21 cellular contexts compared by ENCODE assay signal in the genomic region with DNA sequence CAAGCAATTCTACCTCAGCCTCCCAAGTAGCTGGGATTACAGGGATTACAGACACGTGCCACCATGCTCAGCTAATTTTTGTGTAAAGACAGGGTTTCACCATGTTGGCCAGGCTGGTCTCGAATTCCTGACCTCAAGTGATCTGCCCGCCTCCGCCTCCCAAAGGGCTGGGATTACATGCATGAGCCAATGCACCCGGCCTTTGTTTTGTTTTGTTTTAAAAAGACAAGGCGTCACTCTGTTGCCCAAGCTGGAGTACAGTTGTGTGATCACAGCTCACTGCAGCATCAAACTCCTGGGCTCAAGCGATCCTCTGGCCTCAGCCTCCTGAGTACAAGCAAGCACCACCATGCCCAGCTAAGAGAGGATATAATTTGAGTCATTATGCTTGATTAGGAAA. TPM values are rescaled to one million over a fixed set of nuclear protein-coding genes. Genes with fewer than 3 reads are reported as not detected.
DNase-seq lines count a peak whose midpoint lies in the region; ATAC-seq and TF ChIP-seq lines count a peak whose summit lies in the region.
"Had no signal": no experiment of that assay in that cellular context is flagged by ENCODE, and none has a peak within 500 bp of the region (broad histone marks: within the 10 kb centered on the region; RNA-seq: fewer than 3 reads in every experiment).

No MANE protein-coding gene starts in this region.

- WGBS in gastroesophageal sphincter (ENCODE audit: low coverage in 1 of 2), 2 donors: 24% methylated on average over 4 of the region's 7 CpGs; no CpG with 5 or more reads in 1 of the 2 donors

- H3K9me3 Mint-ChIP-seq in activated T-cell treated with anti-CD3 and anti-CD28 coated beads, Interleukin-2, amount 50 U/mL, for 72 hours: no peaks in the 10 kb centered on the region
- H3K9me3 Mint-ChIP-seq: neural crest cell had no signal

- H3K4me3 Mint-ChIP-seq in activated T-cell treated with anti-CD3 and anti-CD28 coated beads, Interleukin-2, amount 50 U/mL, for 72 hours: no peak overlapping the region
- H3K4me3 Mint-ChIP-seq: neural crest cell had no signal

- H3K4me3 ChIP-seq in SJCRH30 (no peak overlapping the region), gastroesophageal sphincter (no peak overlapping the region), skeletal muscle satellite cell (ENCODE audit: low read length) (no peak overlapping the region)
- H3K4me3 ChIP-seq: A549; BLaER1 treated with 17β-estradiol and CSF1 and Interleukin-3, amounts not matched to agents 10 nM and 100 nM; stomach had no signal

- ATAC-seq in activated T-cell treated with anti-CD3 and anti-CD28 coated beads, Interleukin-2, amount 50 U/mL, for 72 hours (replicated peaks in 1 of 2): no peak
- peak; percentile 5 for ATAC-seq in gastroesophageal sphincter
- no peak for ATAC-seq in GM18505 (IDR thresholded peaks at IDR 0.05; ENCODE audit: unreplicated experiment)
- no peak for ATAC-seq in omental fat pad (ENCODE audit: low FRiP score)
- ATAC-seq: A549 had no signal

- no peak for DNase-seq in activated T-cell treated with anti-CD3 and anti-CD28 coated beads, Interleukin-2, amount 50 U/mL, for 72 hours
- DNase-seq in activated T-cell treated with anti-CD3 and anti-CD28 coated beads, Interleukin-2, amount 50 U/mL, for 48 hours: no peak
- DNase-seq in SJCRH30: peak; percentile 13 to 21
- no peak for DNase-seq in GM19238 (ENCODE audit: insufficient read length, low spot score)
- no peak for DNase-seq in omental fat pad (ENCODE audit: low spot score)
- DNase-seq: activated CD4-positive, CD25-positive, alpha-beta regulatory T cell treated with anti-CD3 and anti-CD28 coated beads, Interleukin-2, amount 50 U/mL, for 72 hours; activated effector memory CD4-positive, alpha-beta T cell treated with Interleukin-2 at 50 U/mL for 16 hours; cortex of kidney; DMS 273 treated with DMSO at 0.1 percent for 48 hours; GDM1; midbrain; NCI-H524 treated with DMSO at 0.1 percent for 48 hours; RPMI8226; stimulated activated CD4-positive, alpha-beta T cell treated with anti-CD3 and anti-CD28 coated beads, Interleukin-12 subunit alpha, Interleukin-12 subunit beta, amount 100 ng/mL, for 4 hours; stomach had no signal

- H3K4me1 Mint-ChIP-seq in activated T-cell treated with anti-CD3 and anti-CD28 coated beads, Interleukin-2, amount 50 U/mL, for 72 hours (ENCODE audit: low read depth): peaks cover 58% of the 10 kb centered on the region

- no peaks in the 10 kb centered on the region for H3K27me3 ChIP-seq in SJCRH30
- no peaks in the 10 kb centered on the region for H3K27me3 ChIP-seq in gastroesophageal sphincter
- H3K27me3 ChIP-seq in skeletal muscle satellite cell (ENCODE audit: control insufficient read depth, insufficient read depth, low read length): no peaks in the 10 kb centered on the region
- H3K27me3 ChIP-seq: BLaER1 treated with 17β-estradiol and CSF1 and Interleukin-3, amounts not matched to agents 10 nM and 100 nM; stomach had no signal

- H3K9ac ChIP-seq in skeletal muscle satellite cell (ENCODE audit: low read depth, low read length): no peak overlapping the region

- H3K36me3 Mint-ChIP-seq in activated T-cell treated with anti-CD3 and anti-CD28 coated beads, Interleukin-2, amount 50 U/mL, for 72 hours (ENCODE audit: insufficient read depth in 2 of 2): peaks cover 1 to 10% of the 10 kb centered on the region in 2 donors

- no peak for TF ChIP-seq POLR2A in gastroesophageal sphincter (IDR thresholded peaks at IDR 0.05)
- no peak for TF ChIP-seq POLR2A in GM18505 (IDR thresholded peaks at IDR 0.05; ENCODE audit: borderline replicate concordance, extremely low read depth, insufficient read depth, insufficient read length)

- H3K36me3 ChIP-seq in SJCRH30 (no peaks in the 10 kb centered on the region), gastroesophageal sphincter (peaks cover 2 to 21% of the 10 kb centered on the region in 2 donors), skeletal muscle satellite cell (ENCODE audit: insufficient read depth, low read length) (peaks cover 22% of the 10 kb centered on the region)

- H3K4me1 ChIP-seq in SJCRH30 (no peaks in the 10 kb centered on the region), gastroesophageal sphincter (peaks cover 4 to 98% (median 40%) of the 10 kb centered on the region in 3 donors), skeletal muscle satellite cell (ENCODE audit: control insufficient read depth, insufficient read depth, low read length) (peaks cover 34% of the 10 kb centered on the region)

- TF ChIP-seq EP300 in gastroesophageal sphincter (IDR thresholded peaks at IDR 0.05): no peak

- H3K27ac Mint-ChIP-seq in activated T-cell treated with anti-CD3 and anti-CD28 coated beads, Interleukin-2, amount 50 U/mL, for 72 hours: peak overlapping the region; percentile 22

- TF ChIP-seq CTCF in gastroesophageal sphincter (IDR thresholded peaks at IDR 0.05) (no peak), omental fat pad (IDR thresholded peaks at IDR 0.05) (no peak)

- H3K27me3 Mint-ChIP-seq in activated T-cell treated with anti-CD3 and anti-CD28 coated beads, Interleukin-2, amount 50 U/mL, for 72 hours (ENCODE audit: low read depth): no peaks in the 10 kb centered on the region

- peak overlapping the region; percentile 16 for H3K4me2 ChIP-seq in skeletal muscle satellite cell (ENCODE audit: low read length)
- H3K4me2 ChIP-seq: A549; BLaER1 treated with 17β-estradiol and CSF1 and Interleukin-3, amounts not matched to agents 10 nM and 100 nM had no signal

- H3K9me3 ChIP-seq in SJCRH30 (replicated peaks) (no peaks in the 10 kb centered on the region), gastroesophageal sphincter (no peaks in the 10 kb centered on the region), skeletal muscle satellite cell (replicated peaks; ENCODE audit: low read length) (no peaks in the 10 kb centered on the region)
- H3K9me3 ChIP-seq: A549; BLaER1 treated with 17β-estradiol and CSF1 and Interleukin-3, amounts not matched to agents 10 nM and 100 nM; stomach had no signal

- H3K27ac ChIP-seq in SJCRH30: no peak overlapping the region
- peak overlapping the region in 2 of 4 donors; percentile 26 to 40 for H3K27ac ChIP-seq in gastroesophageal sphincter
- H3K27ac ChIP-seq: A549; BLaER1 treated with 17β-estradiol and CSF1 and Interleukin-3, amounts not matched to agents 10 nM and 100 nM had no signal

RNA-seq across cellular contexts. Expression of a gene that starts 5.4 kb away (rescaled TPM):
- total RNA-seq in activated T-cell treated with anti-CD3 and anti-CD28 coated beads, Interleukin-2, amount 50 U/mL, for 72 hours: 10 to 100 TPM; 85.6 to 100.0 TPM
- 48.4 and 50.7 TPM in 2 replicates for total RNA-seq in SJCRH30 (2014; rRNA removed; shearing (Covaris generic))
- total RNA-seq in gastroesophageal sphincter (100 to 1,000 TPM; 119 to 140 (median 131) TPM), omental fat pad (100 to 1,000 TPM; 102 to 157 (median 121) TPM)
- total RNA-seq in skeletal muscle satellite cell (2012; rRNA removed): 88.7 and 94.8 TPM in 2 replicates

RNA-seq across cellular contexts. Expression of a gene that starts 40.8 kb away (rescaled TPM):
- 10 to 100 TPM; 15.9 to 21.0 TPM for total RNA-seq in activated T-cell treated with anti-CD3 and anti-CD28 coated beads, Interleukin-2, amount 50 U/mL, for 72 hours
- total RNA-seq in SJCRH30 (2014; rRNA removed; shearing (Covaris generic)): 13.3 and 14.1 TPM in 2 replicates
- total RNA-seq in gastroesophageal sphincter (10 to 100 TPM in 3 of 4 donors, 1 to 10 TPM in 1; 9.2 to 21.8 (median 13.8) TPM), omental fat pad (10 to 100 TPM; 14.5 to 40.8 (median 23.6) TPM)
- total RNA-seq in skeletal muscle satellite cell (2012; rRNA removed): 26.2 and 28.4 TPM in 2 replicates

Comparison
In these comparisons a context has a peak if more than half of its experiments do, and no peak if none do; other contexts are left out.
1. DNase-seq: peak in SJCRH30 (2 of 2); none in activated T-cell treated with anti-CD3 and anti-CD28 coated beads, Interleukin-2, amount 50 U/mL, for 72 hours (0 of 2), activated T-cell treated with anti-CD3 and anti-CD28 coated beads, Interleukin-2, amount 50 U/mL, for 48 hours (0 of 2), GM19238 (single experiment) and omental fat pad (single experiment).